In the genomic region with DNA sequence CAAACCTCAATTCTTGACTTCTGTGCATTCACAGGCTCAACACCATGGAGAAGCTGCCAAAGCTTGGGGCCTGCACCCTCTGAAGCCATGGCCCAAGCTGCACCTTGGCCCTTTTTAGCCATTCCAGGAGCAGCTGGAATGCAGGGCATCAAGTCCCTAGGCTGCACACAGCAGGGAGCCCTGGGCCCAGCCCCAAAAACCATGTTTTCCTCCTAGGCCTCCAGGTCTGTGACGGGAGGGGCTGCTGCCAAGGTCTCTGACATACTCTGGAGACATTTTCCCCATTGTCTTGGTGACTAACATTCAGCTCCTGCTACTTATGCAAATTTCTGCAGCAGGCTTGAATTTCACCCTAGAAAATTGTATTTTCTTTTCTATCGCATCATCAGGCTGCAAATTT, we compare ENCODE assay signal across 28 cellular contexts.
DNase-seq lines count a peak whose midpoint lies in the region; ATAC-seq and TF ChIP-seq lines count a peak whose summit lies in the region.
"Had no signal": no experiment of that assay in that cellular context is flagged by ENCODE, and none has a peak within 500 bp of the region (broad histone marks: within the 10 kb centered on the region; RNA-seq: fewer than 3 reads in every experiment).

No MANE protein-coding gene starts in this region.

- H3K9ac ChIP-seq in HUES6 (ENCODE audit: low read length) (no peak overlapping the region), mesendoderm (ENCODE audit: low read length) (no peak overlapping the region)

- no peak overlapping the region for H3K4ac ChIP-seq in mesendoderm (ENCODE audit: low read depth, low read length)

- H3K4me3 ChIP-seq in HUES6 (ENCODE audit: low read depth, low read length) (no peak overlapping the region), mesendoderm (ENCODE audit: low read length) (no peak overlapping the region)
- H3K4me3 ChIP-seq: cardiac muscle cell, coronary artery, esophagus squamous epithelium, SJCRH30 had no signal

- H3K27me3 Mint-ChIP-seq in natural killer cell (ENCODE audit: low read depth in 2 of 2) = no peaks in the 10 kb centered on the region
- H3K27me3 Mint-ChIP-seq: CD4-positive, CD25-positive, alpha-beta regulatory T cell had no signal

- no peak overlapping the region for H3K56ac ChIP-seq in mesendoderm (ENCODE audit: low read length)

- H4K8ac ChIP-seq in mesendoderm (ENCODE audit: low read depth, low read length) = no peak overlapping the region

- no peak overlapping the region for H3K27ac Mint-ChIP-seq in natural killer cell
- H3K27ac Mint-ChIP-seq: activated CD4-positive, alpha-beta memory T cell treated with anti-CD3 and anti-CD28 coated beads, Interleukin-2, amount 10 ng/mL, durations not matched to agents 7 days and 5 days; activated T-helper 17 cell treated with anti-CD3 and anti-CD28 coated beads, Interleukin-2, amount 50 U/mL, for 72 hours; CD4-positive, CD25-positive, alpha-beta regulatory T cell; immature natural killer cell; memory B cell; stimulated activated naive B cell treated with anti-CD40 and anti-IgM and Interleukin-4, amounts not matched to agents 10 μg/mL and 1 μg/mL and 100 μg/mL, for 72 hours; T-cell had no signal

- H3K36me3 Mint-ChIP-seq in natural killer cell = no peaks in the 10 kb centered on the region
- H3K36me3 Mint-ChIP-seq: CD4-positive, CD25-positive, alpha-beta regulatory T cell; immature natural killer cell; T-cell had no signal

- peaks cover 12% of the 10 kb centered on the region for H3K4me1 ChIP-seq in HUES6 (ENCODE audit: control insufficient read depth, insufficient read depth, low read length)
- no peaks in the 10 kb centered on the region for H3K4me1 ChIP-seq in mesendoderm (ENCODE audit: control insufficient read depth, low read depth, low read length)
- H3K4me1 ChIP-seq: esophagus squamous epithelium, SJCRH30 had no signal

- TF ChIP-seq CTCF in natural killer cell (IDR thresholded peaks at IDR 0.05) = no peak

- H3K27ac ChIP-seq in HUES6 (ENCODE audit: low read depth, low read length) (peak overlapping the region; percentile 68; the same call in 1 of the 2 replicates), mesendoderm (ENCODE audit: low read depth, low read length) (no peak overlapping the region)
- H3K27ac ChIP-seq: cardiac muscle cell, coronary artery, esophagus squamous epithelium, SJCRH30 had no signal

- H3K9me3 ChIP-seq in HUES6 (ENCODE audit: control insufficient read depth, insufficient read depth, low read depth, low read length) = no peaks in the 10 kb centered on the region
- H3K9me3 ChIP-seq: esophagus squamous epithelium, SJCRH30 had no signal

- no peak overlapping the region for H3K4me2 ChIP-seq in mesendoderm (ENCODE audit: low read length)

- peaks cover 0 to 3% of the 10 kb centered on the region in 2 donors for H3K9me3 Mint-ChIP-seq in natural killer cell
- H3K9me3 Mint-ChIP-seq: activated CD4-positive, alpha-beta memory T cell treated with anti-CD3 and anti-CD28 coated beads, Interleukin-2, amount 10 ng/mL, durations not matched to agents 7 days and 5 days; activated T-helper 17 cell treated with anti-CD3 and anti-CD28 coated beads, Interleukin-2, amount 50 U/mL, for 72 hours had no signal

- ATAC-seq in GM18873 (IDR thresholded peaks at IDR 0.05; ENCODE audit: low FRiP score, unreplicated experiment) = no peak
- ATAC-seq in HG02763 (IDR thresholded peaks at IDR 0.05; ENCODE audit: unreplicated experiment) = no peak
- ATAC-seq in natural killer cell = no peak
- ATAC-seq: activated T-helper 17 cell treated with anti-CD3 and anti-CD28 coated beads, Interleukin-2, amount 50 U/mL, for 72 hours; left colon; sciatic nerve; stimulated activated naive B cell treated with anti-CD40 and anti-IgM and Interleukin-4, amounts not matched to agents 10 μg/mL and 1 μg/mL and 100 μg/mL, for 72 hours; T-cell had no signal

- no peak overlapping the region for H4K5ac ChIP-seq in mesendoderm (ENCODE audit: low read length)

- no peak overlapping the region for H3K18ac ChIP-seq in mesendoderm (ENCODE audit: low read length)

- H2BK120ac ChIP-seq in mesendoderm (ENCODE audit: low read depth, low read length) = no peak overlapping the region

- no peaks in the 10 kb centered on the region for H3K79me1 ChIP-seq in mesendoderm (ENCODE audit: low read length)

- no peaks in the 10 kb centered on the region for H3K4me1 Mint-ChIP-seq in natural killer cell
- H3K4me1 Mint-ChIP-seq: activated CD4-positive, alpha-beta memory T cell treated with anti-CD3 and anti-CD28 coated beads, Interleukin-2, amount 10 ng/mL, durations not matched to agents 7 days and 5 days; activated T-helper 17 cell treated with anti-CD3 and anti-CD28 coated beads, Interleukin-2, amount 50 U/mL, for 72 hours; CD4-positive, CD25-positive, alpha-beta regulatory T cell; immature natural killer cell; memory B cell; stimulated activated naive B cell treated with anti-CD40 and anti-IgM and Interleukin-4, amounts not matched to agents 10 μg/mL and 1 μg/mL and 100 μg/mL, for 72 hours; T-cell had no signal

- peak; percentile 65 for DNase-seq in ELF-1 (ENCODE audit: low read depth, low spot score)
- DNase-seq in astrocyte of the hippocampus (ENCODE audit: low read depth, low spot score) = peak; percentile 66
- DNase-seq in mesendoderm = peak; percentile 87
- no peak for DNase-seq in natural killer cell
- DNase-seq: activated CD4-positive, alpha-beta memory T cell treated with anti-CD3 and anti-CD28 coated beads, Interleukin-2, amount 10 ng/mL, durations not matched to agents 7 days and 5 days; activated CD4-positive, CD25-positive, alpha-beta regulatory T cell treated with anti-CD3 and anti-CD28 coated beads, Interleukin-2, amount 50 U/mL, for 72 hours; activated naive CD4-positive, alpha-beta T cell treated with anti-CD3 and anti-CD28 coated beads, Interleukin-2, amount 50 U/mL, for 16 hours; amniotic stem cell; CD4-positive, CD25-positive, alpha-beta regulatory T cell; effector memory CD4-positive, alpha-beta T cell; esophagus squamous epithelium; H7; immature natural killer cell; left colon; NCI-H1105; NCI-H1930; NCI-H526 treated with DMSO at 0.1 percent for 48 hours; stimulated activated naive B cell treated with anti-CD40 and anti-IgM and Interleukin-4, amounts not matched to agents 10 μg/mL and 1 μg/mL and 100 μg/mL, for 72 hours; T-cell had no signal

- no peak overlapping the region for H2AK5ac ChIP-seq in mesendoderm (ENCODE audit: low read length)

- intact Hi-C loops in natural killer cell (cut with micrococcal nuclease) = no loop called here

- H3K23ac ChIP-seq in mesendoderm (ENCODE audit: low read length) = no peak overlapping the region

- H3K79me2 ChIP-seq in mesendoderm (ENCODE audit: control insufficient read depth, insufficient read depth, low read length) = no peaks in the 10 kb centered on the region

- WGBS in mesendoderm (ENCODE audit: extremely low coverage, insufficient coverage, low lambda C conversion rate) = no CpG with 5 or more reads among the region's 2 CpGs

- no peak overlapping the region for H2BK5ac ChIP-seq in mesendoderm (ENCODE audit: low read length)

- no peak overlapping the region for H3K4me3 Mint-ChIP-seq in natural killer cell
- H3K4me3 Mint-ChIP-seq: activated CD4-positive, alpha-beta memory T cell treated with anti-CD3 and anti-CD28 coated beads, Interleukin-2, amount 10 ng/mL, durations not matched to agents 7 days and 5 days; activated T-helper 17 cell treated with anti-CD3 and anti-CD28 coated beads, Interleukin-2, amount 50 U/mL, for 72 hours; CD4-positive, CD25-positive, alpha-beta regulatory T cell; immature natural killer cell; memory B cell; stimulated activated naive B cell treated with anti-CD40 and anti-IgM and Interleukin-4, amounts not matched to agents 10 μg/mL and 1 μg/mL and 100 μg/mL, for 72 hours; T-cell had no signal

- no peaks in the 10 kb centered on the region for H3K27me3 ChIP-seq in HUES6 (ENCODE audit: control insufficient read depth, insufficient read depth, low read length)
- no peaks in the 10 kb centered on the region for H3K27me3 ChIP-seq in mesendoderm (ENCODE audit: insufficient read depth, low read length, poor library complexity)
- H3K27me3 ChIP-seq: cardiac muscle cell, esophagus squamous epithelium, SJCRH30 had no signal

- H3K36me3 ChIP-seq in HUES6 (ENCODE audit: control insufficient read depth, insufficient read depth, low read length) = no peaks in the 10 kb centered on the region
- H3K36me3 ChIP-seq in mesendoderm (ENCODE audit: control insufficient read depth, insufficient read depth, low read length) = no peaks in the 10 kb centered on the region
- H3K36me3 ChIP-seq: cardiac muscle cell, esophagus squamous epithelium, SJCRH30 had no signal

- no peak overlapping the region for H2BK15ac ChIP-seq in mesendoderm (replicated peaks; ENCODE audit: low read depth)
